Comparison of ENCODE assay signal across 1 cellular context in the genomic region with DNA sequence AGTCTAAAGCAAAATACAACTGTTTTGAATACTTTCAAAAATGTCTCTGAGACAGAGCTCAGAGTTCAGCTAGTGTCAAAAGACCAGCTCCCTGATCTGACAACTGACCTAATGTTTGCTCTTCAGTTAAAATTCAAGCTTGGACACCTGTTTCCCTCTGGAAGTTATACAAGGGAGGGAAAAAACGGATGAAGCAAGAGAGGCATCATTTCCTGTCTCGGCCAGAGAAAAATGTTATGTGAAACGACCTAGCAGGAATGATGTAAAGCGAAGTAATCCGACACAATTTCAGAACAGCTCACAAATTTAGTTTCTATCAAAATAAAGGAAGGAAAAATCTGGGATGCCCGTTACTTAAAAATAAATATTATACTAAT.
TF ChIP-seq lines count a peak whose summit lies in the region.

No MANE protein-coding gene starts in this region.

TF ChIP-seq in HepG2, 621 proteins besides CTCF, POLR2A, EP300 and RAD21 (continued from another document and continues in another):
- TF ChIP-seq ATAD3A (CRISPR knock-in tag; IDR thresholded peaks at IDR 0.05) (no peak), FOSL2 (CRISPR knock-in tag; IDR thresholded peaks at IDR 0.05) (peak; percentile 81), HOXA9 (CRISPR knock-in tag; IDR thresholded peaks at IDR 0.05; ENCODE audit: borderline replicate concordance) (no peak), KAT7 (CRISPR knock-in tag; IDR thresholded peaks at IDR 0.05; ENCODE audit: borderline replicate concordance) (no peak), TGIF2 (CRISPR knock-in tag; IDR thresholded peaks at IDR 0.05) (peak; percentile 66; the same call in 1 of the 2 replicates), NRL (CRISPR knock-in tag; IDR thresholded peaks at IDR 0.05; ENCODE audit: borderline replicate concordance) (no peak), TCF12 (IDR thresholded peaks at IDR 0.05) (no peak), TCF12 (CRISPR knock-in tag; IDR thresholded peaks at IDR 0.05) (no peak; the same call in 1 of the 2 replicates), REXO4 (CRISPR knock-in tag; IDR thresholded peaks at IDR 0.05; ENCODE audit: borderline replicate concordance) (no peak), REL (CRISPR knock-in tag; conservative IDR thresholded peaks at IDR 0.05) (no peak), NFE2 (CRISPR knock-in tag; IDR thresholded peaks at IDR 0.05) (no peak), CCAR2 (optimal IDR thresholded peaks at IDR 0.05; ENCODE audit: low read depth, low read length) (no peak), MTA1 (CRISPR knock-in tag; IDR thresholded peaks at IDR 0.05; ENCODE audit: borderline replicate concordance) (no peak), SP2 (CRISPR knock-in tag; IDR thresholded peaks at IDR 0.05) (no peak), ZNF20 (CRISPR knock-in tag; IDR thresholded peaks at IDR 0.05) (no peak), GFI1 (CRISPR knock-in tag; IDR thresholded peaks at IDR 0.05; ENCODE audit: borderline replicate concordance) (no peak), ZKSCAN5 (CRISPR knock-in tag; IDR thresholded peaks at IDR 0.05) (no peak), KDM3A (CRISPR knock-in tag; IDR thresholded peaks at IDR 0.05; ENCODE audit: low read depth) (no peak), NCOA2 (CRISPR knock-in tag; IDR thresholded peaks at IDR 0.05) (peak; percentile 92), ASH2L (IDR thresholded peaks at IDR 0.05; ENCODE audit: insufficient read length, low read depth, low read length) (peak; percentile 58), EZH2 (conservative IDR thresholded peaks at IDR 0.05; ENCODE audit: low read depth, low read length) (no peak), SRY (CRISPR knock-in tag; IDR thresholded peaks at IDR 0.05) (no peak), ZNF367 (CRISPR knock-in tag; IDR thresholded peaks at IDR 0.05; ENCODE audit: borderline replicate concordance) (no peak), ZFP90 (CRISPR knock-in tag; IDR thresholded peaks at IDR 0.05; ENCODE audit: borderline replicate concordance) (no peak), ZNF430 (CRISPR knock-in tag; IDR thresholded peaks at IDR 0.05) (peak; percentile 28; the same call in 1 of the 2 replicates), TEAD2 (CRISPR knock-in tag; IDR thresholded peaks at IDR 0.05) (no peak), RBFOX2 (IDR thresholded peaks at IDR 0.05; ENCODE audit: low read depth, low read length) (no peak), RFX3 (CRISPR knock-in tag; IDR thresholded peaks at IDR 0.05) (no peak), SPEN (CRISPR knock-in tag; IDR thresholded peaks at IDR 0.05; ENCODE audit: low read depth) (no peak), ZNF563 (CRISPR knock-in tag; IDR thresholded peaks at IDR 0.05) (no peak), SMC3 (IDR thresholded peaks at IDR 0.05; ENCODE audit: low read length) (0 out of 2 replicates have a peak, but pooled peaks have one; percentile 17), ISX (CRISPR knock-in tag; conservative IDR thresholded peaks at IDR 0.05) (no peak), SMARCC2 (IDR thresholded peaks at IDR 0.05) (no peak), KDM1A (CRISPR knock-in tag; IDR thresholded peaks at IDR 0.05) (no peak), ZNF263 (CRISPR knock-in tag; IDR thresholded peaks at IDR 0.05) (no peak), ZNF10 (CRISPR knock-in tag; IDR thresholded peaks at IDR 0.05; ENCODE audit: borderline replicate concordance, low read depth) (no peak), SALL1 (CRISPR knock-in tag; IDR thresholded peaks at IDR 0.05) (no peak; the same call in 1 of the 2 replicates), ZNF747 (CRISPR knock-in tag; IDR thresholded peaks at IDR 0.05; ENCODE audit: borderline replicate concordance) (no peak)
- TF ChIP-seq, protein P1, sequence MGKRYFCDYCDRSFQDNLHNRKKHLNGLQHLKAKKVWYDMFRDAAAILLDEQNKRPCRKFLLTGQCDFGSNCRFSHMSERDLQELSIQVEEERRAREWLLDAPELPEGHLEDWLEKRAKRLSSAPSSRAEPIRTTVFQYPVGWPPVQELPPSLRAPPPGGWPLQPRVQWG (CRISPR knock-in tag; IDR thresholded peaks at IDR 0.05; ENCODE audit: borderline replicate concordance, low read depth), result no peak
- TF ChIP-seq, protein P2, sequence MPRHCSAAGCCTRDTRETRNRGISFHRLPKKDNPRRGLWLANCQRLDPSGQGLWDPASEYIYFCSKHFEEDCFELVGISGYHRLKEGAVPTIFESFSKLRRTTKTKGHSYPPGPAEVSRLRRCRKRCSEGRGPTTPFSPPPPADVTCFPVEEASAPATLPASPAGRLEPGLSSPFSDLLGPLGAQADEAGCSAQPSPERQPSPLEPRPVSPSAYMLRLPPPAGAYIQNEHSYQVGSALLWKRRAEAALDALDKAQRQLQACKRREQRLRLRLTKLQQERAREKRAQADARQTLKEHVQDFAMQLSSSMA (CRISPR knock-in tag; IDR thresholded peaks at IDR 0.05), result no peak
- TF ChIP-seq, protein P3, sequence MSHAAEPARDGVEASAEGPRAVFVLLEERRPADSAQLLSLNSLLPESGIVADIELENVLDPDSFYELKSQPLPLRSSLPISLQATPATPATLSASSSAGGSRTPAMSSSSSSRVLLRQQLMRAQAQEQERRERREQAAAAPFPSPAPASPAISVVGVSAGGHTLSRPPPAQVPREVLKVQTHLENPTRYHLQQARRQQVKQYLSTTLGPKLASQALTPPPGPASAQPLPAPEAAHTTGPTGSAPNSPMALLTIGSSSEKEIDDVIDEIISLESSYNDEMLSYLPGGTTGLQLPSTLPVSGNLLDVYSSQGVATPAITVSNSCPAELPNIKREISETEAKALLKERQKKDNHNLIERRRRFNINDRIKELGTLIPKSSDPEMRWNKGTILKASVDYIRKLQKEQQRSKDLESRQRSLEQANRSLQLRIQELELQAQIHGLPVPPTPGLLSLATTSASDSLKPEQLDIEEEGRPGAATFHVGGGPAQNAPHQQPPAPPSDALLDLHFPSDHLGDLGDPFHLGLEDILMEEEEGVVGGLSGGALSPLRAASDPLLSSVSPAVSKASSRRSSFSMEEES (CRISPR knock-in tag; IDR thresholded peaks at IDR 0.05), result peak; percentile 49; the same call in 1 of the 2 replicates
- TF ChIP-seq, protein P4, sequence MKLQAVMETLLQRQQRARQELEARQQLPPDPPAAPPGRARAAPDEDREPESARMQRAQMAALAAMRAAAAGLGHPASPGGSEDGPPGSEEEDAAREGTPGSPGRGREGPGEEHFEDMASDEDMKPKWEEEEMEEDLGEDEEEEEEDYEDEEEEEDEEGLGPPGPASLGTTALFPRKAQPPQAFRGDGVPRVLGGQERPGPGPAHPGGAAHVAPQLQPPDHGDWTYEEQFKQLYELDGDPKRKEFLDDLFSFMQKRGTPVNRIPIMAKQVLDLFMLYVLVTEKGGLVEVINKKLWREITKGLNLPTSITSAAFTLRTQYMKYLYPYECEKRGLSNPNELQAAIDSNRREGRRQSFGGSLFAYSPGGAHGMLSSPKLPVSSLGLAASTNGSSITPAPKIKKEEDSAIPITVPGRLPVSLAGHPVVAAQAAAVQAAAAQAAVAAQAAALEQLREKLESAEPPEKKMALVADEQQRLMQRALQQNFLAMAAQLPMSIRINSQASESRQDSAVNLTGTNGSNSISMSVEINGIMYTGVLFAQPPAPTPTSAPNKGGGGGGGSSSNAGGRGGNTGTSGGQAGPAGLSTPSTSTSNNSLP (IDR thresholded peaks at IDR 0.05; ENCODE audit: low read depth, low read length), result peak; percentile 64
- TF ChIP-seq, protein P5, sequence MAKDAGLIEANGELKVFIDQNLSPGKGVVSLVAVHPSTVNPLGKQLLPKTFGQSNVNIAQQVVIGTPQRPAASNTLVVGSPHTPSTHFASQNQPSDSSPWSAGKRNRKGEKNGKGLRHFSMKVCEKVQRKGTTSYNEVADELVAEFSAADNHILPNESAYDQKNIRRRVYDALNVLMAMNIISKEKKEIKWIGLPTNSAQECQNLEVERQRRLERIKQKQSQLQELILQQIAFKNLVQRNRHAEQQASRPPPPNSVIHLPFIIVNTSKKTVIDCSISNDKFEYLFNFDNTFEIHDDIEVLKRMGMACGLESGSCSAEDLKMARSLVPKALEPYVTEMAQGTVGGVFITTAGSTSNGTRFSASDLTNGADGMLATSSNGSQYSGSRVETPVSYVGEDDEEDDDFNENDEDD (CRISPR knock-in tag; IDR thresholded peaks at IDR 0.05; ENCODE audit: borderline replicate concordance), result peak; percentile 83; the same call in 1 of the 2 replicates
- TF ChIP-seq, protein P6, sequence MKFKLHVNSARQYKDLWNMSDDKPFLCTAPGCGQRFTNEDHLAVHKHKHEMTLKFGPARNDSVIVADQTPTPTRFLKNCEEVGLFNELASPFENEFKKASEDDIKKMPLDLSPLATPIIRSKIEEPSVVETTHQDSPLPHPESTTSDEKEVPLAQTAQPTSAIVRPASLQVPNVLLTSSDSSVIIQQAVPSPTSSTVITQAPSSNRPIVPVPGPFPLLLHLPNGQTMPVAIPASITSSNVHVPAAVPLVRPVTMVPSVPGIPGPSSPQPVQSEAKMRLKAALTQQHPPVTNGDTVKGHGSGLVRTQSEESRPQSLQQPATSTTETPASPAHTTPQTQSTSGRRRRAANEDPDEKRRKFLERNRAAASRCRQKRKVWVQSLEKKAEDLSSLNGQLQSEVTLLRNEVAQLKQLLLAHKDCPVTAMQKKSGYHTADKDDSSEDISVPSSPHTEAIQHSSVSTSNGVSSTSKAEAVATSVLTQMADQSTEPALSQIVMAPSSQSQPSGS (CRISPR knock-in tag; IDR thresholded peaks at IDR 0.05), result peak; percentile 80; the same call in 1 of the 2 replicates
- TF ChIP-seq, protein P7, sequence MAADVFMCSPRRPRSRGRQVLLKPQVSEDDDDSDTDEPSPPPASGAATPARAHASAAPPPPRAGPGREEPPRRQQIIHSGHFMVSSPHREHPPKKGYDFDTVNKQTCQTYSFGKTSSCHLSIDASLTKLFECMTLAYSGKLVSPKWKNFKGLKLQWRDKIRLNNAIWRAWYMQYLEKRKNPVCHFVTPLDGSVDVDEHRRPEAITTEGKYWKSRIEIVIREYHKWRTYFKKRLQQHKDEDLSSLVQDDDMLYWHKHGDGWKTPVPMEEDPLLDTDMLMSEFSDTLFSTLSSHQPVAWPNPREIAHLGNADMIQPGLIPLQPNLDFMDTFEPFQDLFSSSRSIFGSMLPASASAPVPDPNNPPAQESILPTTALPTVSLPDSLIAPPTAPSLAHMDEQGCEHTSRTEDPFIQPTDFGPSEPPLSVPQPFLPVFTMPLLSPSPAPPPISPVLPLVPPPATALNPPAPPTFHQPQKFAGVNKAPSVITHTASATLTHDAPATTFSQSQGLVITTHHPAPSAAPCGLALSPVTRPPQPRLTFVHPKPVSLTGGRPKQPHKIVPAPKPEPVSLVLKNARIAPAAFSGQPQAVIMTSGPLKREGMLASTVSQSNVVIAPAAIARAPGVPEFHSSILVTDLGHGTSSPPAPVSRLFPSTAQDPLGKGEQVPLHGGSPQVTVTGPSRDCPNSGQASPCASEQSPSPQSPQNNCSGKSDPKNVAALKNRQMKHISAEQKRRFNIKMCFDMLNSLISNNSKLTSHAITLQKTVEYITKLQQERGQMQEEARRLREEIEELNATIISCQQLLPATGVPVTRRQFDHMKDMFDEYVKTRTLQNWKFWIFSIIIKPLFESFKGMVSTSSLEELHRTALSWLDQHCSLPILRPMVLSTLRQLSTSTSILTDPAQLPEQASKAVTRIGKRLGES (CRISPR knock-in tag; IDR thresholded peaks at IDR 0.05; ENCODE audit: borderline replicate concordance), result no peak
- TF ChIP-seq, protein P8, sequence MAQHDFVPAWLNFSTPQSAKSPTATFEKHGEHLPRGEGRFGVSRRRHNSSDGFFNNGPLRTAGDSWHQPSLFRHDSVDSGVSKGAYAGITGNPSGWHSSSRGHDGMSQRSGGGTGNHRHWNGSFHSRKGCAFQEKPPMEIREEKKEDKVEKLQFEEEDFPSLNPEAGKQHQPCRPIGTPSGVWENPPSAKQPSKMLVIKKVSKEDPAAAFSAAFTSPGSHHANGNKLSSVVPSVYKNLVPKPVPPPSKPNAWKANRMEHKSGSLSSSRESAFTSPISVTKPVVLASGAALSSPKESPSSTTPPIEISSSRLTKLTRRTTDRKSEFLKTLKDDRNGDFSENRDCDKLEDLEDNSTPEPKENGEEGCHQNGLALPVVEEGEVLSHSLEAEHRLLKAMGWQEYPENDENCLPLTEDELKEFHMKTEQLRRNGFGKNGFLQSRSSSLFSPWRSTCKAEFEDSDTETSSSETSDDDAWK (CRISPR knock-in tag; IDR thresholded peaks at IDR 0.05), result no peak
- TF ChIP-seq, protein P9, sequence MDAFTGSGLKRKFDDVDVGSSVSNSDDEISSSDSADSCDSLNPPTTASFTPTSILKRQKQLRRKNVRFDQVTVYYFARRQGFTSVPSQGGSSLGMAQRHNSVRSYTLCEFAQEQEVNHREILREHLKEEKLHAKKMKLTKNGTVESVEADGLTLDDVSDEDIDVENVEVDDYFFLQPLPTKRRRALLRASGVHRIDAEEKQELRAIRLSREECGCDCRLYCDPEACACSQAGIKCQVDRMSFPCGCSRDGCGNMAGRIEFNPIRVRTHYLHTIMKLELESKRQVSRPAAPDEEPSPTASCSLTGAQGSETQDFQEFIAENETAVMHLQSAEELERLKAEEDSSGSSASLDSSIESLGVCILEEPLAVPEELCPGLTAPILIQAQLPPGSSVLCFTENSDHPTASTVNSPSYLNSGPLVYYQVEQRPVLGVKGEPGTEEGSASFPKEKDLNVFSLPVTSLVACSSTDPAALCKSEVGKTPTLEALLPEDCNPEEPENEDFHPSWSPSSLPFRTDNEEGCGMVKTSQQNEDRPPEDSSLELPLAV (CRISPR knock-in tag; conservative IDR thresholded peaks at IDR 0.05; ENCODE audit: low read depth), result no peak
- TF ChIP-seq, protein P10, sequence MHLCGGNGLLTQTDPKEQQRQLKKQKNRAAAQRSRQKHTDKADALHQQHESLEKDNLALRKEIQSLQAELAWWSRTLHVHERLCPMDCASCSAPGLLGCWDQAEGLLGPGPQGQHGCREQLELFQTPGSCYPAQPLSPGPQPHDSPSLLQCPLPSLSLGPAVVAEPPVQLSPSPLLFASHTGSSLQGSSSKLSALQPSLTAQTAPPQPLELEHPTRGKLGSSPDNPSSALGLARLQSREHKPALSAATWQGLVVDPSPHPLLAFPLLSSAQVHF (CRISPR knock-in tag; IDR thresholded peaks at IDR 0.05), result no peak
- TF ChIP-seq, protein P11, sequence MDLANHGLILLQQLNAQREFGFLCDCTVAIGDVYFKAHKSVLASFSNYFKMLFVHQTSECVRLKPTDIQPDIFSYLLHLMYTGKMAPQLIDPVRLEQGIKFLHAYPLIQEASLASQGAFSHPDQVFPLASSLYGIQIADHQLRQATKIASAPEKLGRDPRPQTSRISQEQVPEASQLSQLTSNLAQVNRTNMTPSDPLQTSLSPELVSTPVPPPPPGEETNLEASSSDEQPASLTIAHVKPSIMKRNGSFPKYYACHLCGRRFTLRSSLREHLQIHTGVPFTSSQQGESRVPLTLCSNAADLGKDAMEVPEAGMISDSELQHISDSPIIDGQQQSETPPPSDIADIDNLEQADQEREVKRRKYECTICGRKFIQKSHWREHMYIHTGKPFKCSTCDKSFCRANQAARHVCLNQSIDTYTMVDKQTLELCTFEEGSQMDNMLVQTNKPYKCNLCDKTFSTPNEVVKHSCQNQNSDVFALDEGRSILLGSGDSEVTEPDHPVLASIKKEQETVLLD (CRISPR knock-in tag; IDR thresholded peaks at IDR 0.05; ENCODE audit: low read depth), result no peak
- TF ChIP-seq, protein P12, sequence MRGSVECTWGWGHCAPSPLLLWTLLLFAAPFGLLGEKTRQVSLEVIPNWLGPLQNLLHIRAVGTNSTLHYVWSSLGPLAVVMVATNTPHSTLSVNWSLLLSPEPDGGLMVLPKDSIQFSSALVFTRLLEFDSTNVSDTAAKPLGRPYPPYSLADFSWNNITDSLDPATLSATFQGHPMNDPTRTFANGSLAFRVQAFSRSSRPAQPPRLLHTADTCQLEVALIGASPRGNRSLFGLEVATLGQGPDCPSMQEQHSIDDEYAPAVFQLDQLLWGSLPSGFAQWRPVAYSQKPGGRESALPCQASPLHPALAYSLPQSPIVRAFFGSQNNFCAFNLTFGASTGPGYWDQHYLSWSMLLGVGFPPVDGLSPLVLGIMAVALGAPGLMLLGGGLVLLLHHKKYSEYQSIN (CRISPR knock-in tag; IDR thresholded peaks at IDR 0.05; ENCODE audit: borderline replicate concordance), result no peak
